18 cellular contexts compared by ENCODE assay signal in the genomic region with DNA sequence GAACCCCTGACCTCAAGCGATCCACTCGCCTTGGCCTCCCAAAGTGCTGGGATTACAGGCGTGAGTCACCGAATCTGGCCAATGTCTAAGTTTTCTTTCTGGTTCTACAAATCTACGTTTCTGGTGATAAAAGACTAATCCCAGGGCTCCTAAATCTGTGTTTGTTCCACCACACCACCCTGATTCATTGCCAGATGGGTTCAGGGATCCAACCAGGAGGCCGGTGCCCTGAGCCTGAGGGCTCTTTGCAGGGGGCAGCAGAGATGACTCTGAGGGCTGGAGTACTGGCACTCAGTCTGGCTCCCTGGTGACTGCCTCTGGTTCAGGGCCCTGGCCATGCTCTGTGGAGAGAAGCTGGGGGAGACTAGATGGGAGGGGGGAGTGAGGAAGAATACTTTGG. TPM values are rescaled to one million over a fixed set of nuclear protein-coding genes. Genes with fewer than 3 reads are reported as not detected.
A peak's percentile ranks its signal among the peaks of the same experiment; 100 is the strongest.
DNase-seq lines count a peak whose midpoint lies in the region; ATAC-seq and TF ChIP-seq lines count a peak whose summit lies in the region.
"Had no signal": no experiment of that assay in that cellular context is flagged by ENCODE, and none has a peak within 500 bp of the region (broad histone marks: within the 10 kb centered on the region; RNA-seq: fewer than 3 reads in every experiment).

No MANE protein-coding gene starts in this region.

- no peaks in the 10 kb centered on the region for H3K4me1 Mint-ChIP-seq in natural killer cell treated with Interleukin-12 subunit alpha and Interleukin-12 subunit beta and Interleukin-15 and Interleukin-18, amount 100 ng/mL, for 72 hours (ENCODE audit: low read depth in 2 of 2)
- H3K4me1 Mint-ChIP-seq in natural killer cell: no peaks in the 10 kb centered on the region

- H4K8ac ChIP-seq in trophoblast cell (ENCODE audit: low read depth, low read length): no peak overlapping the region

- no peak overlapping the region for H3K23ac ChIP-seq in trophoblast cell (ENCODE audit: low read length)

- no peak overlapping the region for H3K18ac ChIP-seq in trophoblast cell (ENCODE audit: low read length)

- H3F3A ChIP-seq in MM.1S (ENCODE audit: insufficient read depth, low read length): no peaks in the 10 kb centered on the region

- H3K27ac ChIP-seq in MM.1S (ENCODE audit: low read length) (no peak overlapping the region), trophoblast cell (ENCODE audit: low read depth, low read length) (no peak overlapping the region)
- H3K27ac ChIP-seq: GM23248 had no signal

- no peaks in the 10 kb centered on the region for H3K9me3 ChIP-seq in MM.1S (replicated peaks; ENCODE audit: insufficient read depth, low read length)
- peaks cover 2% of the 10 kb centered on the region for H3K9me3 ChIP-seq in trophoblast cell (ENCODE audit: insufficient read depth, low read depth, low read length)

- H3K27ac Mint-ChIP-seq in natural killer cell treated with Interleukin-12 subunit alpha and Interleukin-12 subunit beta and Interleukin-15 and Interleukin-18, amount 100 ng/mL, for 72 hours: no peak overlapping the region
- H3K27ac Mint-ChIP-seq in natural killer cell: no peak overlapping the region
- H3K27ac Mint-ChIP-seq: CD4-positive, alpha-beta T cell had no signal

- H4K91ac ChIP-seq in trophoblast cell (ENCODE audit: low read depth, low read length): no peak overlapping the region

- H3K4me1 ChIP-seq in MM.1S (ENCODE audit: low read length): no peaks in the 10 kb centered on the region
- H3K4me1 ChIP-seq in trophoblast cell (ENCODE audit: control insufficient read depth in 1 of 2, insufficient read depth in 2 of 2, low read length in 2 of 2): peaks cover 10 to 17% of the 10 kb centered on the region in 2 experiments

- H3K4me3 ChIP-seq in MM.1S (ENCODE audit: low read length) (no peak overlapping the region), fibroblast of villous mesenchyme (ENCODE audit: low read depth, low read length) (no peak overlapping the region), trophoblast cell (ENCODE audit: low read depth, low read length) (no peak overlapping the region)
- H3K4me3 ChIP-seq: GM23248 had no signal

- no CpG with 5 or more reads among the region's 6 CpGs for WGBS in trophoblast cell (ENCODE audit: extremely low coverage, insufficient coverage, insufficient read length)

- no peak for ATAC-seq in natural killer cell treated with Interleukin-12 subunit alpha and Interleukin-12 subunit beta and Interleukin-15 and Interleukin-18, amount 100 ng/mL, for 72 hours
- no peak for ATAC-seq in natural killer cell
- ATAC-seq in HG03457 (IDR thresholded peaks at IDR 0.05; ENCODE audit: unreplicated experiment): no peak

- H4K20me1 ChIP-seq in MM.1S (ENCODE audit: insufficient read depth, low read length): no peaks in the 10 kb centered on the region

- no peak overlapping the region for H3K4me3 Mint-ChIP-seq in natural killer cell treated with Interleukin-12 subunit alpha and Interleukin-12 subunit beta and Interleukin-15 and Interleukin-18, amount 100 ng/mL, for 72 hours
- H3K4me3 Mint-ChIP-seq in natural killer cell: no peak overlapping the region
- H3K4me3 Mint-ChIP-seq: CD4-positive, alpha-beta T cell; IgD-negative memory B cell had no signal

- no peak overlapping the region for H3K4ac ChIP-seq in trophoblast cell (ENCODE audit: low read depth, low read length)

- H3K27me3 Mint-ChIP-seq in natural killer cell treated with Interleukin-12 subunit alpha and Interleukin-12 subunit beta and Interleukin-15 and Interleukin-18, amount 100 ng/mL, for 72 hours: peaks cover 4 to 11% of the 10 kb centered on the region in 2 donors
- peaks cover 2 to 10% of the 10 kb centered on the region in 2 donors for H3K27me3 Mint-ChIP-seq in natural killer cell (ENCODE audit: low read depth in 2 of 2)

- no peak for TF ChIP-seq CTCF in natural killer cell (IDR thresholded peaks at IDR 0.05)
- no peak for TF ChIP-seq CTCF in MM.1S (IDR thresholded peaks at IDR 0.05; ENCODE audit: low read length)
- TF ChIP-seq CTCF in fibroblast of villous mesenchyme (IDR thresholded peaks at IDR 0.05; ENCODE audit: insufficient read depth, low read depth, low read length): no peak

- no peaks in the 10 kb centered on the region for H3K36me3 ChIP-seq in MM.1S (replicated peaks; ENCODE audit: insufficient read depth, low read length)
- H3K36me3 ChIP-seq in trophoblast cell (ENCODE audit: control insufficient read depth in 1 of 2, insufficient read depth in 2 of 2, low read length in 2 of 2): no peaks in the 10 kb centered on the region

- no peak overlapping the region for H3K14ac ChIP-seq in trophoblast cell (ENCODE audit: low read length)

- H3K79me1 ChIP-seq in trophoblast cell (ENCODE audit: low read length): no peaks in the 10 kb centered on the region

- H2AFZ ChIP-seq in MM.1S (ENCODE audit: low read length): 0 out of 2 replicates have a peak overlapping the region, but pooled peaks have one; percentile 23
- no peak overlapping the region for H2AFZ ChIP-seq in trophoblast cell (ENCODE audit: insufficient read depth, low read length, poor library complexity)
- H2AFZ ChIP-seq: GM23248 had no signal

- no peak overlapping the region for H2BK5ac ChIP-seq in trophoblast cell (ENCODE audit: low read depth, low read length, poor library complexity)

- H3K9ac ChIP-seq in MM.1S (ENCODE audit: low read length) (no peak overlapping the region), trophoblast cell (ENCODE audit: low read length) (no peak overlapping the region)
- H3K9ac ChIP-seq: GM23248 had no signal

- H2AK5ac ChIP-seq in trophoblast cell (ENCODE audit: low read length): no peak overlapping the region

- H3K79me2 ChIP-seq in MM.1S (ENCODE audit: low read length) (no peaks in the 10 kb centered on the region), trophoblast cell (ENCODE audit: control insufficient read depth, insufficient read depth, low read length, poor library complexity) (no peaks in the 10 kb centered on the region)

- no peaks in the 10 kb centered on the region for H3K36me3 Mint-ChIP-seq in natural killer cell treated with Interleukin-12 subunit alpha and Interleukin-12 subunit beta and Interleukin-15 and Interleukin-18, amount 100 ng/mL, for 72 hours
- H3K36me3 Mint-ChIP-seq in natural killer cell: no peaks in the 10 kb centered on the region

- DNase-seq in natural killer cell treated with Interleukin-12 subunit alpha and Interleukin-12 subunit beta and Interleukin-15 and Interleukin-18, amount 100 ng/mL, for 72 hours (ENCODE audit: low spot score): peak; percentile 6
- DNase-seq in natural killer cell: no peak
- DNase-seq in MM.1S: no peak
- DNase-seq in fibroblast of villous mesenchyme (ENCODE audit: low read depth): peak; percentile 22
- no peak for DNase-seq in trophoblast cell
- no peak for DNase-seq in NCI-H146 (lab: John Stamatoyannopoulos, UW)
- no peak for DNase-seq in NOMO-1 treated with DMSO at 0.1 percent for 48 hours (lab: John Stamatoyannopoulos, UW; ENCODE audit: unreplicated experiment)
- DNase-seq: ACHN; C1 segment of cervical spinal cord; Calu3; CD4-positive, alpha-beta T cell; DMS153; DND-41; GM23248; H7 had no signal

- no peak overlapping the region for H2BK120ac ChIP-seq in trophoblast cell (ENCODE audit: insufficient read depth, low read length, poor library complexity)

- H3K4me2 ChIP-seq in MM.1S (ENCODE audit: low read depth, low read length) (no peak overlapping the region), trophoblast cell (ENCODE audit: low read length) (no peak overlapping the region)

- H2BK12ac ChIP-seq in trophoblast cell (ENCODE audit: low read length): peak overlapping the region; percentile 15

- intact Hi-C loops in natural killer cell (cut with micrococcal nuclease): no loop called here

- no peak overlapping the region for H4K12ac ChIP-seq in trophoblast cell (ENCODE audit: low read depth, low read length)

- H3K9me2 ChIP-seq in MM.1S (replicated peaks; ENCODE audit: insufficient read depth, low read length): no peaks in the 10 kb centered on the region

- no peaks in the 10 kb centered on the region for H3K9me3 Mint-ChIP-seq in natural killer cell treated with Interleukin-12 subunit alpha and Interleukin-12 subunit beta and Interleukin-15 and Interleukin-18, amount 100 ng/mL, for 72 hours
- no peaks in the 10 kb centered on the region for H3K9me3 Mint-ChIP-seq in natural killer cell
- H3K9me3 Mint-ChIP-seq: CD4-positive, alpha-beta T cell; IgD-negative memory B cell had no signal

- H3K27me3 ChIP-seq in MM.1S (replicated peaks; ENCODE audit: insufficient read depth, low read length) (no peaks in the 10 kb centered on the region), trophoblast cell (ENCODE audit: insufficient read depth, low read length) (no peaks in the 10 kb centered on the region)

RNA-seq across cellular contexts. Expression of a gene that starts 10.5 kb away (rescaled TPM):
- not detected for total RNA-seq in natural killer cell treated with Interleukin-12 subunit alpha and Interleukin-12 subunit beta and Interleukin-15 and Interleukin-18, amount 100 ng/mL, for 72 hours
- not detected for total RNA-seq in natural killer cell
- under 0.01 TPM in 1 of 2 replicates, not detected in the other for total RNA-seq in fibroblast of villous mesenchyme
- polyA plus RNA-seq in trophoblast cell (2013): 2.2 and 2.4 TPM in 2 replicates
- total RNA-seq: A172; CD4-positive, alpha-beta T cell; GM23248 had no signal
- polyA plus RNA-seq: GM23248 had no signal

Comparison
In these comparisons a context has a peak if more than half of its experiments do, and no peak if none do; other contexts are left out.
1. DNase-seq: peak in natural killer cell treated with Interleukin-12 subunit alpha and Interleukin-12 subunit beta and Interleukin-15 and Interleukin-18, amount 100 ng/mL, for 72 hours (single experiment) and fibroblast of villous mesenchyme (single experiment); none in natural killer cell (single experiment), MM.1S (single experiment), trophoblast cell (0 of 2), NCI-H146 (single experiment) and NOMO-1 treated with DMSO at 0.1 percent for 48 hours (single experiment).